8 cellular contexts compared by ENCODE assay signal in genomic region chr10:71569775-71570588, GRCh38.
DNase-seq lines count a peak whose midpoint lies in the region; ATAC-seq and TF ChIP-seq lines count a peak whose summit lies in the region.

No MANE protein-coding gene starts in this region.

- DNase-seq in GM12864 (ENCODE audit: low read depth), result peak; percentile 12
- peak; percentile 30 for DNase-seq in NCI-H1092 treated with DMSO at 0.1 percent for 48 hours (lab: John Stamatoyannopoulos, UW)
- DNase-seq in activated CD4-positive, alpha-beta T cell treated with anti-CD3 and anti-CD28 coated beads for 4 hours, result peak; percentile 67 to 83
- DNase-seq in chondrocyte (ENCODE audit: low spot score), result no peak
- DNase-seq in left kidney (ENCODE audit: low read depth, low spot score), result peak; percentile 81
- peak; percentile 65 to 76 for DNase-seq in stimulated activated CD4-positive, alpha-beta T cell treated with anti-CD3 and anti-CD28 coated beads, Interleukin-4, amount 100 ng/mL, for 4 hours

- H3K36me3 Mint-ChIP-seq in chondrocyte (ENCODE audit: low read depth), result no peaks in the 10 kb centered on the region

- no peaks in the 10 kb centered on the region for H3K9me3 Mint-ChIP-seq in chondrocyte (ENCODE audit: low read depth)

- TF ChIP-seq CTCF in GM12864 (IDR thresholded peaks at IDR 0.05; ENCODE audit: low read depth, low read length, missing control alignments) (peak; percentile 83), chondrocyte (IDR thresholded peaks at IDR 0.05) (peak; percentile 91)

- no peak overlapping the region for H3K27ac Mint-ChIP-seq in chondrocyte (ENCODE audit: unreplicated experiment)

- H3K4me1 Mint-ChIP-seq in chondrocyte (ENCODE audit: low read depth), result no peaks in the 10 kb centered on the region

- H3K4me3 Mint-ChIP-seq in chondrocyte (ENCODE audit: unreplicated experiment), result no peak overlapping the region

- H3K27me3 Mint-ChIP-seq in chondrocyte (ENCODE audit: low read depth), result peaks cover 29% of the 10 kb centered on the region

- ATAC-seq in GM18867 (IDR thresholded peaks at IDR 0.05; ENCODE audit: unreplicated experiment) (no peak), GM18519 (IDR thresholded peaks at IDR 0.05; ENCODE audit: low FRiP score, unreplicated experiment) (no peak)

- no peak overlapping the region for H3K4me3 ChIP-seq in GM12864 (ENCODE audit: low read depth, low read length)
